ENCODE assay signal across 8 cellular contexts in the genomic region with DNA sequence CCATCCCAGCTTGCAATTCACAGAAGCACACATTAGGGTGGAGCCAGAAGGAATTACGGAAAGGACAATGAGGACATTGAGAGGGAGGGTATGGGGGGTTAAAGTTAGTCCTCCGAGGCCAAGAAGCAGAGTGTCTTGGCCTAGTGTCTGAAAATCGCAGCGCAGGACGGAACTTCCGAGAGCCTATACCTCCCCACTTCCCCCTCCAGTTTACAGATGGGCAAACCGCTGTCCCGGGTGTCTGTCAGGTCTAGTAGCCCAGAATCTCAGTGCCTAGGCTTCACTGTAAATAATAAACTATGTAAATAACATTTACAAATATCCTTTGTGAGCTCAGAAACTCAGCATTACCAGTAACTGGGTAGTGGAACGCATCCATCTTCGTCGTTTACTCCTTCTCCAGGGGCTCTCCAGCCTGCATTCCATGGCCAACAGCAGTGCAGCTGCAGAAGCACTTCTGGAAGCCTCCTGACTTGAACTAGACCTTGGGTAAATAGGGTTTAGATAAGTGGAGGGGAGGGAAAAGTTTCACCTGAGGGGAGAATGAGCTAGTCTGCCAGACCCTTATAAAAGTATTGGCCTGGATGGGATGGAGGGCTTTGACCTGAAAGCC. TPM values are rescaled to one million over a fixed set of nuclear protein-coding genes. Genes with fewer than 3 reads are reported as not detected.
DNase-seq lines count a peak whose midpoint lies in the region; ATAC-seq, FAIRE-seq and TF ChIP-seq lines count a peak whose summit lies in the region.

No MANE protein-coding gene starts in this region.

- H3K27ac Mint-ChIP-seq in astrocyte (ENCODE audit: unreplicated experiment), result peak overlapping the region; percentile 96

- H3K9ac ChIP-seq in astrocyte (ENCODE audit: low read length), result peak overlapping the region; percentile 73
- peak overlapping the region; percentile 89 for H3K9ac ChIP-seq in iPS-18a (ENCODE audit: low read length)

- H3K27me3 ChIP-seq in astrocyte (ENCODE audit: insufficient read depth, low read length), result no peaks in the 10 kb centered on the region
- peaks cover 29% of the 10 kb centered on the region for H3K27me3 ChIP-seq in iPS-18a (ENCODE audit: control insufficient read depth, insufficient read depth, low read length)
- no peaks in the 10 kb centered on the region for H3K27me3 ChIP-seq in small intestine (ENCODE audit: control insufficient read depth in 2 of 2, insufficient read depth in 2 of 2, low read length in 2 of 2)

- TF ChIP-seq CTCF in GM13976 (IDR thresholded peaks at IDR 0.05; ENCODE audit: borderline replicate concordance, control extremely low read depth, extremely low read depth, insufficient read depth, missing control alignments) (no peak), astrocyte (IDR thresholded peaks at IDR 0.05; ENCODE audit: insufficient read depth, low read depth, low read length) (no peak)

- WGBS in small intestine, 3 donors, result 26 to 50% (median 37%) methylated on average over 11 of the region's 11 CpGs

- peak; percentile 74 for ATAC-seq in GM21515 (IDR thresholded peaks at IDR 0.05; ENCODE audit: unreplicated experiment)

- no peaks in the 10 kb centered on the region for H3K9me3 Mint-ChIP-seq in astrocyte (ENCODE audit: unreplicated experiment)

- peak overlapping the region; percentile 81 for H2AFZ ChIP-seq in astrocyte (ENCODE audit: low read depth, low read length)

- H3K36me3 Mint-ChIP-seq in astrocyte (ENCODE audit: low read depth, unreplicated experiment), result no peaks in the 10 kb centered on the region

- H3K9me3 ChIP-seq in astrocyte (ENCODE audit: insufficient read depth, low read depth, low read length), result no peaks in the 10 kb centered on the region
- no peaks in the 10 kb centered on the region for H3K9me3 ChIP-seq in iPS-18a (ENCODE audit: control insufficient read depth, low read depth, low read length)
- no peaks in the 10 kb centered on the region for H3K9me3 ChIP-seq in small intestine (ENCODE audit: control insufficient read depth, low read depth)

- no peaks in the 10 kb centered on the region for H4K20me1 ChIP-seq in astrocyte (ENCODE audit: insufficient read depth, low read length)

- H3K4me2 ChIP-seq in astrocyte (ENCODE audit: low read length), result peak overlapping the region; percentile 84

- no peaks in the 10 kb centered on the region for H3K27me3 Mint-ChIP-seq in astrocyte (ENCODE audit: low read depth, unreplicated experiment)

- DNase-seq in GM13976 (ENCODE audit: low spot score) (peak; percentile 68), HuH-7 (ENCODE audit: low spot score) (peak; percentile 31), astrocyte (ENCODE audit: low read depth) (no peak), small intestine (no peak), NCI-H446 (lab: John Stamatoyannopoulos, UW) (no peak), T-helper 9 cell (no peak)

- no peak overlapping the region for H3K27ac ChIP-seq in astrocyte (ENCODE audit: low read depth, low read length)
- no peak overlapping the region for H3K27ac ChIP-seq in iPS-18a (ENCODE audit: low read length)
- peak overlapping the region in 1 of 2 donors; percentile 94 for H3K27ac ChIP-seq in small intestine (ENCODE audit: low read depth in 1 of 2, low read length in 1 of 2)

- no peaks in the 10 kb centered on the region for H3K4me1 ChIP-seq in astrocyte (ENCODE audit: insufficient read depth, low read length)
- peaks cover 4% of the 10 kb centered on the region for H3K4me1 ChIP-seq in iPS-18a (ENCODE audit: control insufficient read depth, low read depth, low read length)
- H3K4me1 ChIP-seq in small intestine (ENCODE audit: control insufficient read depth in 2 of 2, insufficient read depth in 1 of 2, low read depth in 1 of 2, low read length in 1 of 2), result no peaks in the 10 kb centered on the region

- FAIRE-seq in astrocyte (lab: Jason Lieb, UNC) (no peak), small intestine (lab: Jason Lieb, UNC) (no peak)

- H3K36me3 ChIP-seq in astrocyte (ENCODE audit: insufficient read depth, low read length) (no peaks in the 10 kb centered on the region), iPS-18a (ENCODE audit: control insufficient read depth, low read depth, low read length) (no peaks in the 10 kb centered on the region), small intestine (ENCODE audit: control insufficient read depth in 2 of 2, insufficient read depth in 2 of 2, low read length in 2 of 2) (no peaks in the 10 kb centered on the region)

- H3K79me2 ChIP-seq in astrocyte (ENCODE audit: insufficient read depth, low read length), result no peaks in the 10 kb centered on the region

- in situ Hi-C loops in GM13976 (cut with MboI; ENCODE audit: low sequenced_read_pairs, unreplicated experiment), result loop anchor here (25.0 kb wide), 1 partner anchor 507 kb away; the partner anchor contains the start of gene GSK3B

- H3K4me3 Mint-ChIP-seq in astrocyte (ENCODE audit: unreplicated experiment), result peak overlapping the region; percentile 87

- peaks cover 2% of the 10 kb centered on the region for H3K4me1 Mint-ChIP-seq in astrocyte (ENCODE audit: low read depth, unreplicated experiment)

- peak overlapping the region; percentile 67 for H3K4me3 ChIP-seq in astrocyte (ENCODE audit: insufficient read depth, low read depth, low read length)
- H3K4me3 ChIP-seq in iPS-18a (ENCODE audit: low read length), result peak overlapping the region; percentile 91
- H3K4me3 ChIP-seq in small intestine (ENCODE audit: low read depth in 1 of 2, low read length in 2 of 2), result peak overlapping the region; percentile 49 to 65

RNA-seq across cellular contexts. Expression of gene ADPRH, which starts 1.0 kb away (rescaled TPM):
- 2.6 and 3.1 TPM in 2 replicates for total RNA-seq in astrocyte
- 1 to 10 TPM in 2 of 3 donors, under 1 TPM in 1; 0.89 to 5.4 (median 1.4) TPM for polyA plus RNA-seq in small intestine

RNA-seq across cellular contexts. Expression of gene PLA1A, which starts 17.4 kb away (rescaled TPM):
- 0.91 and 2.0 TPM in 2 replicates for total RNA-seq in astrocyte
- 1 to 10 TPM in 1 of 3 donors, not detected in 2; 5.0 TPM for polyA plus RNA-seq in small intestine

RNA-seq across cellular contexts. Expression of gene CD80, which starts 20.8 kb away (rescaled TPM):
- not detected in 2 replicates for total RNA-seq in astrocyte
- under 1 TPM in 2 of 3 donors, not detected in 1; 0.21 to 0.27 TPM for polyA plus RNA-seq in small intestine

Comparison
In these comparisons a context has a peak if more than half of its experiments do, and no peak if none do; other contexts are left out.
1. DNase-seq: peak in GM13976 (single experiment) and HuH-7 (single experiment); none in astrocyte (single experiment), small intestine (single experiment), NCI-H446 (0 of 2) and T-helper 9 cell (single experiment).
2. Peak in every context shown above with its lines, with median percentiles within 50 percentile points of each other: H3K4me3 ChIP-seq.